10 cellular contexts compared by ENCODE assay signal in genomic region chr19:48553676-48554384, GRCh38. TPM values are rescaled to one million over a fixed set of nuclear protein-coding genes. Genes with fewer than 3 reads are reported as not detected.
A peak's percentile ranks its signal among the peaks of the same experiment; 100 is the strongest.
DNase-seq lines count a peak whose midpoint lies in the region; ATAC-seq and TF ChIP-seq lines count a peak whose summit lies in the region.
"Had no signal": no experiment of that assay in that cellular context is flagged by ENCODE, and none has a peak within 500 bp of the region (broad histone marks: within the 10 kb centered on the region; RNA-seq: fewer than 3 reads in every experiment).

No MANE protein-coding gene starts in this region.

- TF ChIP-seq RAD21 in IMR-90 (IDR thresholded peaks at IDR 0.05; ENCODE audit: low read length), result no peak

- 0% methylated on average over 4 of the region's 18 CpGs; no CpG with 5 or more reads in 1 of the 2 experiments for WGBS in IMR-90 (ENCODE audit: extremely low coverage in 2 of 2, insufficient read length in 1 of 2), 2 experiments
- WGBS in mammary epithelial cell (ENCODE audit: low coverage, missing lambda C conversion rate), result 64% methylated on average over 18 of the region's 18 CpGs
- no CpG with 5 or more reads among the region's 18 CpGs for WGBS in mesendoderm (ENCODE audit: extremely low coverage, insufficient coverage, low lambda C conversion rate)

- H3K4me2 ChIP-seq in IMR-90 (ENCODE audit: low read depth, low read length) (peak overlapping the region; percentile 4; the same call in 1 of the 2 replicates), mammary epithelial cell (ENCODE audit: insufficient read depth, low read depth, low read length) (no peak overlapping the region), mesendoderm (ENCODE audit: low read length) (peak overlapping the region; percentile 40)

- H3K9me3 ChIP-seq in IMR-90 (ENCODE audit: control insufficient read depth, insufficient read depth, low read length) (no peaks in the 10 kb centered on the region), mammary epithelial cell (replicated peaks; ENCODE audit: insufficient read depth, low read length) (no peaks in the 10 kb centered on the region)

- H4K20me1 ChIP-seq in IMR-90 (ENCODE audit: insufficient read depth, low read length), result no peaks in the 10 kb centered on the region
- no peaks in the 10 kb centered on the region for H4K20me1 ChIP-seq in mammary epithelial cell (ENCODE audit: insufficient read depth, low read length)

- H2AK9ac ChIP-seq in IMR-90 (replicated peaks; ENCODE audit: low read depth, low read length, poor library complexity), result peak overlapping the region; percentile 69

- H3K79me1 ChIP-seq in IMR-90 (ENCODE audit: low read depth in 1 of 2, low read length in 2 of 2) (no peaks in the 10 kb centered on the region), mesendoderm (ENCODE audit: low read length) (no peaks in the 10 kb centered on the region)

- POLR2A ChIA-PET in IMR-90 (lab: Charles Lee; ENCODE audit: unreplicated experiment), result no interaction called here

- no TSS peak for BruUV-seq in IMR-90 (replicated peaks; lab: Mats Ljungman, UMichigan)
- no TSS peak for BruUV-seq in mammary epithelial cell (replicated peaks; lab: Mats Ljungman, UMichigan)

- H3K9ac ChIP-seq in IMR-90 (ENCODE audit: low read depth, low read length) (no peak overlapping the region), mammary epithelial cell (ENCODE audit: insufficient read depth, low read length) (no peak overlapping the region), mesendoderm (ENCODE audit: low read length) (peak overlapping the region; percentile 58)

- H2BK5ac ChIP-seq in IMR-90 (ENCODE audit: low read depth, low read length, poor library complexity, severe bottlenecking) (no peak overlapping the region), mesendoderm (ENCODE audit: low read length) (peak overlapping the region; percentile 69)

- in situ Hi-C loops in IMR-90 (cut with MboI; ENCODE audit: low sequenced_read_pairs), result no loop called here
- in situ Hi-C loops in mammary epithelial cell (cut with MboI; ENCODE audit: low sequenced_read_pairs in 2 of 2), result no loop called here

- peak overlapping the region; percentile 44 for H2AFZ ChIP-seq in IMR-90 (replicated peaks; ENCODE audit: low read length, poor library complexity)
- H2AFZ ChIP-seq in mammary epithelial cell (ENCODE audit: low read depth, low read length), result no peak overlapping the region

- no peak overlapping the region for H2BK120ac ChIP-seq in IMR-90 (ENCODE audit: low read depth, low read length)
- peak overlapping the region; percentile 54 for H2BK120ac ChIP-seq in mesendoderm (ENCODE audit: low read depth, low read length)

- intact Hi-C loops in IMR-90 (cut with micrococcal nuclease) (loop anchor here (5.0 kb wide), 1 partner anchor 42 kb away; the partner anchor contains the start of gene LMTK3), mammary epithelial cell (cut with micrococcal nuclease) (no loop called here)

- dilution Hi-C loops in IMR-90 (cut with HindIII; ENCODE audit: low sequenced_read_pairs, unreplicated experiment), result no loop called here
- dilution Hi-C loops in mammary epithelial cell (cut with HindIII; ENCODE audit: low sequenced_read_pairs), result no loop called here

- DNase-seq in IMR-90 (peak; percentile 86), mammary epithelial cell (peak; percentile 44), mesendoderm (peak; percentile 88), DMS79 (lab: John Stamatoyannopoulos, UW) (no peak), NCI-H1930 (lab: John Stamatoyannopoulos, UW) (no peak), NCI-H446 treated with DMSO at 0.1 percent for 48 hours (lab: John Stamatoyannopoulos, UW) (no peak)
- no peak for DNase-seq in NK-92 treated with Interleukin-12 subunit alpha and Interleukin-12 subunit beta, amount 100 ng/mL, for 24 hours (lab: John Stamatoyannopoulos, UW)
- DNase-seq: GF-D8; stimulated activated CD4-positive, alpha-beta T cell treated with anti-CD3 and anti-CD28 coated beads, Interleukin-4, amount 100 ng/mL, for 24 hours had no signal

- H4K5ac ChIP-seq in IMR-90 (ENCODE audit: low read depth, low read length) (no peak overlapping the region), mesendoderm (ENCODE audit: low read length) (no peak overlapping the region)

- H3K79me2 ChIP-seq in mammary epithelial cell (ENCODE audit: insufficient read depth, low read length) (no peaks in the 10 kb centered on the region), mesendoderm (ENCODE audit: control insufficient read depth, insufficient read depth, low read length) (no peaks in the 10 kb centered on the region)

- H3K36me3 ChIP-seq in IMR-90 (ENCODE audit: control insufficient read depth, insufficient read depth, low read length) (no peaks in the 10 kb centered on the region), mammary epithelial cell (ENCODE audit: insufficient read depth, low read length) (no peaks in the 10 kb centered on the region), mesendoderm (ENCODE audit: control insufficient read depth, insufficient read depth, low read length) (no peaks in the 10 kb centered on the region)

- no peak overlapping the region for H2BK15ac ChIP-seq in IMR-90 (ENCODE audit: low read depth, low read length)
- no peak overlapping the region for H2BK15ac ChIP-seq in mesendoderm (replicated peaks; ENCODE audit: low read depth)

- H4K91ac ChIP-seq in IMR-90 (ENCODE audit: insufficient read depth, low read depth, low read length), result no peak overlapping the region

- no peaks in the 10 kb centered on the region for H3K9me1 ChIP-seq in IMR-90 (ENCODE audit: insufficient read depth, low read length)

- H3K27ac ChIP-seq in C4-2B (peak overlapping the region; percentile 65), IMR-90 (ENCODE audit: insufficient read depth, low read length) (no peak overlapping the region), mammary epithelial cell (ENCODE audit: insufficient read depth, low read depth, low read length) (no peak overlapping the region), mesendoderm (ENCODE audit: low read depth, low read length) (peak overlapping the region; percentile 75)

- H3K4me1 ChIP-seq in IMR-90 (ENCODE audit: control insufficient read depth, insufficient read depth, low read length) (peaks cover 8% of the 10 kb centered on the region), mammary epithelial cell (ENCODE audit: insufficient read depth, low read length) (peaks cover 20% of the 10 kb centered on the region), mesendoderm (ENCODE audit: control insufficient read depth, low read depth, low read length) (no peaks in the 10 kb centered on the region)

- H3K14ac ChIP-seq in IMR-90 (replicated peaks; ENCODE audit: low read depth, low read length), result no peak overlapping the region

- no peak overlapping the region for H3K4me3 ChIP-seq in IMR-90 (ENCODE audit: insufficient read depth, low read depth, low read length)
- no peak overlapping the region for H3K4me3 ChIP-seq in mammary epithelial cell (replicated peaks in 1 of 3; ENCODE audit: insufficient read depth in 1 of 3, low read depth in 2 of 3, low read length in 3 of 3)
- no peak overlapping the region for H3K4me3 ChIP-seq in mesendoderm (ENCODE audit: low read length)

- H3K56ac ChIP-seq in IMR-90 (ENCODE audit: extremely low read depth, insufficient read depth, low read length), result no peak overlapping the region
- peak overlapping the region; percentile 87 for H3K56ac ChIP-seq in mesendoderm (ENCODE audit: low read length)

- CTCF ChIA-PET in IMR-90 (lab: Yijun Ruan, JAX), result no interaction called here
- CTCF ChIA-PET in mammary epithelial cell (lab: Charles Lee; ENCODE audit: low non-redundant PET), result no interaction called here

- peak overlapping the region; percentile 62; the same call in 1 of the 2 replicates for H2AK5ac ChIP-seq in IMR-90 (ENCODE audit: low read depth, low read length)
- no peak overlapping the region for H2AK5ac ChIP-seq in mesendoderm (ENCODE audit: low read length)

- TF ChIP-seq POLR2A in IMR-90 (IDR thresholded peaks at IDR 0.05; ENCODE audit: low read depth, low read length), result no peak

- H3K23ac ChIP-seq in IMR-90 (ENCODE audit: low read depth, low read length) (no peak overlapping the region), mesendoderm (ENCODE audit: low read length) (no peak overlapping the region)

- no peak overlapping the region for H2BK20ac ChIP-seq in IMR-90 (ENCODE audit: low read depth, low read length)

- TF ChIP-seq CTCF in C4-2B (conservative IDR thresholded peaks at IDR 0.05) (no peak), IMR-90 (conservative IDR thresholded peaks at IDR 0.05; ENCODE audit: low read depth, low read length) (no peak), mammary epithelial cell (conservative IDR thresholded peaks at IDR 0.05 in 1 of 2, IDR thresholded peaks at IDR 0.05 in 1 of 2; ENCODE audit: extremely low read depth in 1 of 2, insufficient read depth in 1 of 2, low read depth in 1 of 2, low read length in 2 of 2) (no peak)

- H3K18ac ChIP-seq in IMR-90 (ENCODE audit: low read depth, low read length) (no peak overlapping the region; the same call in 1 of the 2 replicates), mesendoderm (ENCODE audit: low read length) (peak overlapping the region; percentile 75)

- H4K8ac ChIP-seq in IMR-90 (ENCODE audit: low read depth in 2 of 2, low read length in 2 of 2), result no peak overlapping the region
- H4K8ac ChIP-seq in mesendoderm (ENCODE audit: low read depth, low read length), result no peak overlapping the region

- peak; percentile 86 for ATAC-seq in IMR-90 (ENCODE audit: low read depth)

- peaks cover 5% of the 10 kb centered on the region for H3K27me3 ChIP-seq in IMR-90 (ENCODE audit: control insufficient read depth, insufficient read depth, low read length)
- H3K27me3 ChIP-seq in mammary epithelial cell (ENCODE audit: insufficient read depth, low read length), result no peaks in the 10 kb centered on the region
- H3K27me3 ChIP-seq in mesendoderm (ENCODE audit: insufficient read depth, low read length, poor library complexity), result no peaks in the 10 kb centered on the region

- H3K4ac ChIP-seq in IMR-90 (ENCODE audit: low read depth, low read length) (0 out of 2 replicates have a peak overlapping the region, but pooled peaks have one; percentile 4), mesendoderm (ENCODE audit: low read depth, low read length) (peak overlapping the region; percentile 76)

RNA-seq across cellular contexts. Expression of gene SULT2B1, which starts 1.9 kb away (rescaled TPM):
- total RNA-seq in IMR-90 (2012; rRNA removed), result not detected in 2 replicates
- polyA plus RNA-seq in IMR-90 (2012; rRNA removed), result 0.09 TPM in 1 of 2 replicates, not detected in the other
- polyA plus RNA-seq in IMR-90 (2012; cell fraction: cytosol; rRNA removed), result 0.08 TPM in 1 of 2 replicates, not detected in the other
- polyA plus RNA-seq in IMR-90 (2012; cell fraction: nucleus; rRNA removed; ENCODE audit: low replicate concordance), result 0.13 and 0.23 TPM in 2 replicates
- 1 to 10 TPM in 1 of 2 donors, not detected in 1; 1.8 TPM for total RNA-seq in mammary epithelial cell
- 2.0 TPM for polyA plus RNA-seq in mammary epithelial cell
- polyA minus RNA-seq in mammary epithelial cell, result not detected
- 0.14 TPM for polyA plus RNA-seq in mesendoderm (2013, experiment 1 of 2)
- polyA plus RNA-seq in mesendoderm (2013, experiment 2 of 2), result 0.24 TPM

RNA-seq across cellular contexts. Expression of gene LMTK3, which starts 42.2 kb away (rescaled TPM):
- total RNA-seq in IMR-90 (2012; rRNA removed) (0.18 TPM in 1 of 2 replicates, not detected in the other), mammary epithelial cell (1 to 10 TPM; 1.5 to 5.8 TPM)
- polyA plus RNA-seq in IMR-90 (2012; rRNA removed) (0.60 and 0.87 TPM in 2 replicates), mammary epithelial cell (0.46 TPM)
- polyA plus RNA-seq in IMR-90 (2012; cell fraction: cytosol; rRNA removed), result 0.70 and 0.79 TPM in 2 replicates
- polyA plus RNA-seq in IMR-90 (2012; cell fraction: nucleus; rRNA removed; ENCODE audit: low replicate concordance), result 2.9 and 5.0 TPM in 2 replicates
- 0.31 TPM for polyA minus RNA-seq in mammary epithelial cell
- polyA plus RNA-seq in mesendoderm (2013, experiment 1 of 2), result 3.1 TPM
- 2.8 TPM for polyA plus RNA-seq in mesendoderm (2013, experiment 2 of 2)

RNA-seq across cellular contexts. Expression of gene SPACA4, which starts 52.7 kb away (rescaled TPM):
- total RNA-seq in IMR-90 (2012; rRNA removed) (not detected in 2 replicates), mammary epithelial cell (not detected)
- polyA plus RNA-seq in IMR-90 (2012; rRNA removed) (not detected in 2 replicates), mammary epithelial cell (not detected)
- polyA plus RNA-seq in IMR-90 (2012; cell fraction: cytosol; rRNA removed), result not detected in 2 replicates
- polyA plus RNA-seq in IMR-90 (2012; cell fraction: nucleus; rRNA removed; ENCODE audit: low replicate concordance), result not detected in 2 replicates
- polyA minus RNA-seq in mammary epithelial cell, result not detected
- polyA plus RNA-seq in mesendoderm (2013, experiment 1 of 2), result not detected
- polyA plus RNA-seq in mesendoderm (2013, experiment 2 of 2), result not detected

Comparison
In these comparisons a context has a peak if more than half of its experiments do, and no peak if none do; other contexts are left out.
1. H3K27ac ChIP-seq: peak in C4-2B (single experiment) and mesendoderm (single experiment); none in IMR-90 (single experiment) and mammary epithelial cell (single experiment).
2. DNase-seq: peak in IMR-90 (single experiment), mammary epithelial cell (single experiment) and mesendoderm (single experiment); none in DMS79 (single experiment), NCI-H1930 (0 of 2), NCI-H446 treated with DMSO at 0.1 percent for 48 hours (single experiment) and NK-92 treated with Interleukin-12 subunit alpha and Interleukin-12 subunit beta, amount 100 ng/mL, for 24 hours (single experiment).